In the genomic region with DNA sequence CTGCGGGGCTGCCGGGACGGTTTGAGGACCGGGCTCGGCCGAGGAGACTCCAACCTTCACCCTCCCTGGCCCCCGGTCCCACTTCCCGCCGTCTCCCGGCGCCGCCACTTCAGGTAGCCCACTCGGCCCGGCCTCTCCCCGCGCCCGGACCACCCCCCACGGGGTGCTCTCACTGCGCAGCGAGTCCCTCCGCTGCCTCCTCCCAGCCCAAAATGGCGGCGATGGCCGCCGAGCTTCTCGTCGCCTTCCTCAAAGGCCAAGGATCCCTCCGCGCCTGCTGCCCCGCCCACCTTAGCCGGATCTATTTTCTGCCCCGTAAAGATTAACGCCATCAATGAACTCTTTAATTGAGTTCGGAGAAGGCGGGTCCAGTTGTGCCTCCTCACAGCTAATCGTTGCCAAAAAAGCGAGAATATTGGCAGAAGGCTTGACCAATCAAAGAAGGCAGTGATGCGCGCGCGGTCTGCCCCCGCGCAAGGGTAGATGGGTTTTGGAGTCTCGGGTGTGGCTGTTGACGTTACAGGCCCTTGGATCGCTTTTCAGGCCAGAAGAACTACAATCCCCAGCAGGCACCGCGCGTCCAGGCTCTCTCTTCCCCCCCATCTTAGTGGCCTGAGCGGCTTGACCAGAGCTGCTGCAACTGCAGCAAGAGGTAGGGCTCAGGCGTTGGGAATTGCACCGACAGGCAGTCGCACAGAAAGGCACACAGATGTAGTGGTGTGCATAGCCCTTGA, we compare ENCODE assay signal across 8 cellular contexts. TPM values are rescaled to one million over a fixed set of nuclear protein-coding genes. Genes with fewer than 3 reads are reported as not detected.
A peak's percentile ranks its signal among the peaks of the same experiment; 100 is the strongest.
DNase-seq lines count a peak whose midpoint lies in the region; ATAC-seq and TF ChIP-seq lines count a peak whose summit lies in the region.

A gene with protein sequence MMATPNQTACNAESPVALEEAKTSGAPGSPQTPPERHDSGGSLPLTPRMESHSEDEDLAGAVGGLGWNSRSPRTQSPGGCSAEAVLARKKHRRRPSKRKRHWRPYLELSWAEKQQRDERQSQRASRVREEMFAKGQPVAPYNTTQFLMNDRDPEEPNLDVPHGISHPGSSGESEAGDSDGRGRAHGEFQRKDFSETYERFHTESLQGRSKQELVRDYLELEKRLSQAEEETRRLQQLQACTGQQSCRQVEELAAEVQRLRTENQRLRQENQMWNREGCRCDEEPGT (plus strand): TSS at position 588 of the 734 bp plus-strand sequence. CDS start 919 bp downstream, outside the sequence.

- H3K36me3 Mint-ChIP-seq in T-helper 17 cell (ENCODE audit: low read depth) (peaks cover 6% of the 10 kb centered on the region), progenitor cell of endocrine pancreas (ENCODE audit: insufficient read depth) (peaks cover 8% of the 10 kb centered on the region)

- H3K9me3 Mint-ChIP-seq in progenitor cell of endocrine pancreas (ENCODE audit: low read depth): no peaks in the 10 kb centered on the region

- H3K27ac ChIP-seq in angular gyrus (ENCODE audit: low read depth, low read length): peak within 1 kb of the TSS; percentile 98

- no peaks in the 10 kb centered on the region for H3K9me3 ChIP-seq in T-helper 17 cell (ENCODE audit: control insufficient read depth, low read length, poor library complexity, severe bottlenecking)

- TF ChIP-seq CTCF in progenitor cell of endocrine pancreas (IDR thresholded peaks at IDR 0.05; ENCODE audit: unreplicated experiment): no peak

- ATAC-seq in GM18499 (IDR thresholded peaks at IDR 0.05; ENCODE audit: insufficient read depth, unreplicated experiment): peak; percentile 83
- ATAC-seq in HG02938 (IDR thresholded peaks at IDR 0.05; ENCODE audit: unreplicated experiment): peak; percentile 96
- ATAC-seq in T-helper 17 cell: peak; percentile 95
- ATAC-seq in left ventricle myocardium superior: peak; percentile 95

- peak; percentile 99 for DNase-seq in NCI-H1694 treated with DMSO at 0.1 percent for 48 hours (lab: John Stamatoyannopoulos, UW)
- peak; percentile 87 to 96 (median 95) for DNase-seq in T-helper 17 cell
- peak; percentile 98 for DNase-seq in left ventricle myocardium superior
- peak; percentile 98 for DNase-seq in progenitor cell of endocrine pancreas (ENCODE audit: low spot score, unreplicated experiment)
- peak; percentile 99 for DNase-seq in ureter (ENCODE audit: low spot score)

- H3K4me3 Mint-ChIP-seq in T-helper 17 cell (peak within 1 kb of the TSS; percentile 96), progenitor cell of endocrine pancreas (ENCODE audit: low read depth) (peak within 1 kb of the TSS; percentile 97)

- peaks cover 28% of the 10 kb centered on the region for H3K4me1 Mint-ChIP-seq in T-helper 17 cell
- peaks cover 26% of the 10 kb centered on the region for H3K4me1 Mint-ChIP-seq in progenitor cell of endocrine pancreas (ENCODE audit: low read depth)

- intact Hi-C loops in left ventricle myocardium superior (cut with micrococcal nuclease): no loop called here

- H3K27ac Mint-ChIP-seq in T-helper 17 cell (peak within 1 kb of the TSS; percentile 94), progenitor cell of endocrine pancreas (peak within 1 kb of the TSS; percentile 99)

- H3K27me3 Mint-ChIP-seq in T-helper 17 cell: no peaks in the 10 kb centered on the region
- H3K27me3 Mint-ChIP-seq in progenitor cell of endocrine pancreas: no peaks in the 10 kb centered on the region

RNA-seq across cellular contexts. Expression of the gene that starts here (rescaled TPM):
- total RNA-seq in T-helper 17 cell (10 to 100 TPM in 1 of 2 donors, 1 to 10 TPM in 1; 1.5 to 12.3 TPM), left ventricle myocardium superior (8.9 TPM), progenitor cell of endocrine pancreas (9.3 and 11.9 TPM in 2 replicates), ureter (8.0 TPM)

Comparison
In these comparisons a context has a peak if more than half of its experiments do, and no peak if none do; other contexts are left out.
1. Peak in every context shown above with its lines: DNase-seq, ATAC-seq and H3K27ac ChIP-seq.